ENCODE assay signal across 1 cellular context in genomic region chr12:126389215-126389841, GRCh38.
TF ChIP-seq lines count a peak whose summit lies in the region.

No MANE protein-coding gene starts in this region.

TF ChIP-seq in SK-N-SH treated with all-trans-retinoic acid at 6 μM for 48 hours, 23 proteins besides CTCF, POLR2A, EP300 and RAD21 (continued from another document):
- no peak for TF ChIP-seq TSHZ2 (CRISPR knock-in tag; IDR thresholded peaks at IDR 0.05)
- TF ChIP-seq ZFP3 (CRISPR knock-in tag; IDR thresholded peaks at IDR 0.05) = no peak
- TF ChIP-seq ZNF8 (CRISPR knock-in tag; IDR thresholded peaks at IDR 0.05) = no peak
- no peak for TF ChIP-seq ISL1 (CRISPR knock-in tag; IDR thresholded peaks at IDR 0.05)
- TF ChIP-seq ZNF70 (CRISPR knock-in tag; IDR thresholded peaks at IDR 0.05) = no peak
